Comparison of ENCODE assay signal across 1 cellular context in the genomic region with DNA sequence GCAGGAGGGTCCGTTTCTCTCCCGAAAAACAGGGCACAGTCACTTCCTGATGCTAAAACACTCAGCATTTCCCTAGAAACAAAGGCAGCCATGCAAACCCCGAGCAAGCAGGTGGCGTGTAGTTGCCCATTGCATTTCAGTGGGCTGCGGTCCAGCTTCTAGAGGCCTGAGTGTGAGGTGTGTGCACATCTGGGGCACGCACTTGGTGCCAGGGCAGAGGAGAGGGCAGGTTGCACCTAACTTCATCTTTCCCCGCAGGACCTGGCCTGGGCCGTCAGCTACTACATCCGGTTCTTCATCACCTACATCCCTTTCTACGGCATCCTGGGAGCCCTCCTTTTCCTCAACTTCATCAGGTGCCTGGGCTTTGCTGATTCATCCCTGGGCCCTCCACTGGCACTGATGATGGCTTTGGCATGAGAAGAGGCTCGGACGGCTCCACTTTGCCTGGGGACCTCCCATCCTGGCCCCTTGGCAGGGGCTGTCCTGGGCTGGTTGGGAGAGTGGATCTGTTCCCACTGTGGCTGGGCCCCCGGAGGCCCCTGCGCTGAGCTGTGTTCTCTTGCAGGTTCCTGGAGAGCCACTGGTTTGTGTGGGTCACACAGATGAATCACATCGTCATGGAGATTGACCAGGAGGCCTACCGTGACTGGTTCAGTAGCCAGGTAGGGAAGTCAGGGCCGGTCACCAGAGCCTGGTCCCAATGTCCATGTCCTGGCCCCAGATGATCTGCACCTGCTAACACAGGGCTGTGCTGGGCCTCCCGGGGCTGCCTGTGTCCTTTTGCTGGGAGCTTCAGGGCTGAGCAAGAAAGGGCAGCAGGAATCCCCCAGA.
TF ChIP-seq lines count a peak whose summit lies in the region.

No MANE protein-coding gene starts in this region.

TF ChIP-seq in K562, 482 proteins besides CTCF, POLR2A, EP300 and RAD21:
- no peak for TF ChIP-seq KHSRP (IDR thresholded peaks at IDR 0.05)
- peak; percentile 25; the same call in 1 of the 2 replicates for TF ChIP-seq RFX1 (IDR thresholded peaks at IDR 0.05)
